In genomic region chr4:145784036-145784435, GRCh38 we compare ENCODE assay signal across 12 cellular contexts.
DNase-seq lines count a peak whose midpoint lies in the region; ATAC-seq and TF ChIP-seq lines count a peak whose summit lies in the region.
"Had no signal": no experiment of that assay in that cellular context is flagged by ENCODE, and none has a peak within 500 bp of the region (broad histone marks: within the 10 kb centered on the region; RNA-seq: fewer than 3 reads in every experiment).

No MANE protein-coding gene starts in this region.

- peaks cover 6% of the 10 kb centered on the region for H3K9me3 Mint-ChIP-seq in activated naive CD8-positive, alpha-beta T cell (ENCODE audit: low read depth)
- peaks cover 16% of the 10 kb centered on the region for H3K9me3 Mint-ChIP-seq in stimulated activated naive CD8-positive, alpha-beta T cell treated with anti-CD3 and anti-CD28 coated beads, Interleukin-15, Interleukin-2, amounts not matched to agents 100 ng/mL and 50 ng/mL, for 24 hours

- H3K4me3 Mint-ChIP-seq in activated naive CD8-positive, alpha-beta T cell = no peak overlapping the region
- peak overlapping the region; percentile 43 for H3K4me3 Mint-ChIP-seq in stimulated activated naive CD8-positive, alpha-beta T cell treated with anti-CD3 and anti-CD28 coated beads, Interleukin-15, Interleukin-2, amounts not matched to agents 100 ng/mL and 50 ng/mL, for 24 hours

- H3K27ac Mint-ChIP-seq in activated naive CD8-positive, alpha-beta T cell = peak overlapping the region; percentile 88
- peak overlapping the region; percentile 89 for H3K27ac Mint-ChIP-seq in stimulated activated naive CD8-positive, alpha-beta T cell treated with anti-CD3 and anti-CD28 coated beads, Interleukin-15, Interleukin-2, amounts not matched to agents 100 ng/mL and 50 ng/mL, for 24 hours

- TF ChIP-seq CTCF in GM13977 (IDR thresholded peaks at IDR 0.05; ENCODE audit: extremely low read depth, insufficient read depth, missing control alignments) = no peak

- no peak for ATAC-seq in GM21515 (IDR thresholded peaks at IDR 0.05; ENCODE audit: unreplicated experiment)

- peaks cover 39% of the 10 kb centered on the region for H3K36me3 Mint-ChIP-seq in activated naive CD8-positive, alpha-beta T cell
- peaks cover 81% of the 10 kb centered on the region for H3K36me3 Mint-ChIP-seq in stimulated activated naive CD8-positive, alpha-beta T cell treated with anti-CD3 and anti-CD28 coated beads, Interleukin-15, Interleukin-2, amounts not matched to agents 100 ng/mL and 50 ng/mL, for 24 hours (ENCODE audit: low read depth)

- H3K4me1 Mint-ChIP-seq in activated naive CD8-positive, alpha-beta T cell (ENCODE audit: low read depth) = peaks cover 20% of the 10 kb centered on the region
- peaks cover 54% of the 10 kb centered on the region for H3K4me1 Mint-ChIP-seq in stimulated activated naive CD8-positive, alpha-beta T cell treated with anti-CD3 and anti-CD28 coated beads, Interleukin-15, Interleukin-2, amounts not matched to agents 100 ng/mL and 50 ng/mL, for 24 hours (ENCODE audit: low read depth)

- DNase-seq in activated CD4-positive, alpha-beta T cell treated with anti-CD3 and anti-CD28 coated beads for 48 hours = peak; percentile 46
- no peak for DNase-seq in activated CD4-positive, alpha-beta T cell treated with anti-CD3 and anti-CD28 coated beads, Interleukin-2, amount 50 U/mL, for 4 hours
- DNase-seq in stimulated activated CD4-positive, alpha-beta T cell treated with anti-CD3 and anti-CD28 coated beads, Interleukin-15, amount 100 ng/mL, for 24 hours = peak; percentile 27
- DNase-seq in stimulated activated CD4-positive, alpha-beta T cell treated with anti-CD3 and anti-CD28 coated beads, Interleukin-4, amount 100 ng/mL, for 4 hours = no peak
- no peak for DNase-seq in GM13977 (ENCODE audit: low spot score)
- DNase-seq: DMS 273 treated with DMSO at 0.1 percent for 48 hours, NCI-H1436, NCI-H2029 treated with DMSO at 0.1 percent for 48 hours, NCI-H510A treated with DMSO at 0.1 percent for 48 hours had no signal

- H3K27me3 Mint-ChIP-seq in activated naive CD8-positive, alpha-beta T cell = no peaks in the 10 kb centered on the region
- no peaks in the 10 kb centered on the region for H3K27me3 Mint-ChIP-seq in stimulated activated naive CD8-positive, alpha-beta T cell treated with anti-CD3 and anti-CD28 coated beads, Interleukin-15, Interleukin-2, amounts not matched to agents 100 ng/mL and 50 ng/mL, for 24 hours

- in situ Hi-C loops in GM13977 (cut with MboI; ENCODE audit: low pct_unique_long_range_greater_than_20kb, low sequenced_read_pairs, unreplicated experiment) = no loop called here

Comparison
In these comparisons a context has a peak if more than half of its experiments do, and no peak if none do; other contexts are left out.
1. DNase-seq: peak in activated CD4-positive, alpha-beta T cell treated with anti-CD3 and anti-CD28 coated beads for 48 hours (single experiment) and stimulated activated CD4-positive, alpha-beta T cell treated with anti-CD3 and anti-CD28 coated beads, Interleukin-15, amount 100 ng/mL, for 24 hours (single experiment); none in activated CD4-positive, alpha-beta T cell treated with anti-CD3 and anti-CD28 coated beads, Interleukin-2, amount 50 U/mL, for 4 hours (0 of 2), stimulated activated CD4-positive, alpha-beta T cell treated with anti-CD3 and anti-CD28 coated beads, Interleukin-4, amount 100 ng/mL, for 4 hours (0 of 2) and GM13977 (single experiment).